19 cellular contexts compared by ENCODE assay signal in the genomic region with DNA sequence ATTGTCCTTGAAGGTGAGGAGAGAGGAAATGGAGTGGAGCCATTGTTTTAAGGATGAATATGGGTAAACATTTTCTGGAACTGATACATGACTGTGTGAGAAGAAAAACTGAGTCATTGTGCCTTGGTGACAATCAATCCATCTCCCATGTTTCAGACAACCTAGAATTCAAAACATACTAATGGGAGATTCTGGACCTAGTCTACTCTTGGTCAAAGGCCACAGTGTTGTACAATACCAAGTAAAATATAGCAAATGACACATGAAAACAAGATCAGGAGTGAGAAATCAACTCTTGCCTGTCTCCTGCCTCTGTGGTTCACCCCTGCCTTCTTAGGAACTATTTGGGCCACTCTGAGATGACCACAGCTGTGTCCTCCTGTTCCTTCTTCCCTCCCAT. TPM values are rescaled to one million over a fixed set of nuclear protein-coding genes. Genes with fewer than 3 reads are reported as not detected.
"Had no signal": no experiment of that assay in that cellular context is flagged by ENCODE, and none has a peak within 500 bp of the region (broad histone marks: within the 10 kb centered on the region; RNA-seq: fewer than 3 reads in every experiment).

No MANE protein-coding gene starts in this region.

- H3K4me1 ChIP-seq: right atrium auricular region had no signal

- H3K27ac ChIP-seq: brain microvascular endothelial cell, cardiac muscle cell, heart left ventricle, ovary, right atrium auricular region, thoracic aorta had no signal

- H3K4me3 Mint-ChIP-seq: naive B cell; nephron progenitor cell; stimulated activated memory B cell treated with anti-CD40 and anti-IgM and Interleukin-4, amounts not matched to agents 10 μg/mL and 1 μg/mL and 100 μg/mL, for 72 hours; stimulated activated naive CD8-positive, alpha-beta T cell treated with anti-CD3 and anti-CD28 coated beads, Interleukin-15, Interleukin-2, amounts not matched to agents 100 ng/mL and 50 ng/mL, for 24 hours had no signal

- H3K4me3 ChIP-seq: cardiac muscle cell, heart left ventricle, ovary, right atrium auricular region, spleen, thoracic aorta, transverse colon had no signal

- H3K36me3 ChIP-seq: brain microvascular endothelial cell, cardiac muscle cell, heart left ventricle, ovary, right atrium auricular region, spleen, thoracic aorta, transverse colon had no signal

- H3K27ac Mint-ChIP-seq: nephron progenitor cell; stimulated activated memory B cell treated with anti-CD40 and anti-IgM and Interleukin-4, amounts not matched to agents 10 μg/mL and 1 μg/mL and 100 μg/mL, for 72 hours; stimulated activated naive CD8-positive, alpha-beta T cell treated with anti-CD3 and anti-CD28 coated beads, Interleukin-15, Interleukin-2, amounts not matched to agents 100 ng/mL and 50 ng/mL, for 24 hours had no signal

- ATAC-seq: heart left ventricle; stimulated activated memory B cell treated with anti-CD40 and anti-IgM and Interleukin-4, amounts not matched to agents 10 μg/mL and 1 μg/mL and 100 μg/mL, for 72 hours had no signal

- DNase-seq: brain microvascular endothelial cell; hypothalamus; kidney glomerular epithelial cell; mesendoderm; naive B cell; nephron progenitor cell; ovary; stimulated activated CD4-positive, alpha-beta T cell treated with anti-CD3 and anti-CD28 coated beads, Interleukin-15, amount 100 ng/mL, for 24 hours; stimulated activated CD4-positive, alpha-beta T cell treated with anti-CD3 and anti-CD28 coated beads, Interleukin-1b, Interleukin-23, amount 100 ng/mL, for 48 hours; stimulated activated CD4-positive, alpha-beta T cell treated with anti-CD3 and anti-CD28 coated beads, Interleukin-4, amount 100 ng/mL, for 24 hours; transverse colon had no signal

- H3K9me3 ChIP-seq: ovary, transverse colon had no signal

- H3K36me3 Mint-ChIP-seq: stimulated activated memory B cell treated with anti-CD40 and anti-IgM and Interleukin-4, amounts not matched to agents 10 μg/mL and 1 μg/mL and 100 μg/mL, for 72 hours had no signal

- H3K27me3 ChIP-seq: cardiac muscle cell, ovary, right atrium auricular region, transverse colon had no signal

RNA-seq across cellular contexts. Expression of a gene that starts 13.1 kb away (rescaled TPM):
- polyA plus RNA-seq: fibroblast of lung had no signal
